Comparison of ENCODE assay signal across 1 cellular context in the genomic region with DNA sequence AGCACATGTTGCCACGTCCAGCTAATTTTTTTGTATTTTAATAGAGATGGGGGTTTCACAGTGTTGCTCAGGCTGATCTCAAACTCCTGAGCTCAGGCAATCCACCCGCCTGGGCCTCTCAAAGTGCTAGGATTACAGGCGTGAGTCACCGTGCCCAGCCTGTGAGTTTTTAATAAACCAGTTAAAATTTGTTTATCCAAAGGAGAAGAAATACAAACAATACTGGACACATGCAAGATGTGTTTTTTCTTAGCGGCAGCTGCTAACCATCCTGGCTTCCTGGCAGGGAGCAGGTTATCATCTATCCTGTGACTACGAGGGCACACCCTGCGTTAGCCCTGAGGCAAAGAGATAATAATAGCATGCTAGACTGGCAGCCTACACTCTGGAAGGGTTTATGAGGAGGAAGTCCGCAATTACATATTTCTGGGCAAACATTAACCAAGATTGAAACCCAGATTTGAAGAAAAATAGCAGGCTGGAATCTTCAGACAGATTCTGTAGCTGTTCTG.
A peak's percentile ranks its signal among the peaks of the same experiment; 100 is the strongest.
TF ChIP-seq lines count a peak whose summit lies in the region.

No MANE protein-coding gene starts in this region.

TF ChIP-seq in HEK293, 187 proteins besides CTCF, POLR2A, EP300 and RAD21 (continued from another document):
- TF ChIP-seq ZNF311 (tag by site-specific recombination; IDR thresholded peaks at IDR 0.05; ENCODE audit: borderline replicate concordance) (no peak), ZNF24 (tag by site-specific recombination; IDR thresholded peaks at IDR 0.05) (peak; percentile 84; the same call in 1 of the 2 replicates), OVOL3 (tag by site-specific recombination; IDR thresholded peaks at IDR 0.05) (peak; percentile 50; the same call in 1 of the 2 replicates), ZNF76 (tag by site-specific recombination; IDR thresholded peaks at IDR 0.05; ENCODE audit: borderline replicate concordance, low read depth) (peak; percentile 25; the same call in 1 of the 2 replicates), ZNF654 (tag by site-specific recombination; IDR thresholded peaks at IDR 0.05; ENCODE audit: low read depth) (0 out of 2 replicates have a peak, but pooled peaks have one; percentile 6), TRIM28 (IDR thresholded peaks at IDR 0.05; ENCODE audit: borderline replicate concordance, low read length) (peak; percentile 95), ZNF433 (tag by site-specific recombination; IDR thresholded peaks at IDR 0.05; ENCODE audit: low read depth) (no peak), GLI2 (tag by site-specific recombination; IDR thresholded peaks at IDR 0.05; ENCODE audit: borderline replicate concordance, low read depth) (peak; percentile 40; the same call in 1 of the 2 replicates), GLIS1 (tag by site-specific recombination; IDR thresholded peaks at IDR 0.05) (no peak; the same call in 1 of the 2 replicates), ZNF248 (tag by site-specific recombination; IDR thresholded peaks at IDR 0.05) (no peak), ZNF138 (tag by site-specific recombination; IDR thresholded peaks at IDR 0.05; ENCODE audit: borderline replicate concordance) (no peak)
- TF ChIP-seq, protein P1, sequence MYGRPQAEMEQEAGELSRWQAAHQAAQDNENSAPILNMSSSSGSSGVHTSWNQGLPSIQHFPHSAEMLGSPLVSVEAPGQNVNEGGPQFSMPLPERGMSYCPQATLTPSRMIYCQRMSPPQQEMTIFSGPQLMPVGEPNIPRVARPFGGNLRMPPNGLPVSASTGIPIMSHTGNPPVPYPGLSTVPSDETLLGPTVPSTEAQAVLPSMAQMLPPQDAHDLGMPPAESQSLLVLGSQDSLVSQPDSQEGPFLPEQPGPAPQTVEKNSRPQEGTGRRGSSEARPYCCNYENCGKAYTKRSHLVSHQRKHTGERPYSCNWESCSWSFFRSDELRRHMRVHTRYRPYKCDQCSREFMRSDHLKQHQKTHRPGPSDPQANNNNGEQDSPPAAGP (tag by site-specific recombination; IDR thresholded peaks at IDR 0.05) = peak; percentile 88
- TF ChIP-seq, protein P2, sequence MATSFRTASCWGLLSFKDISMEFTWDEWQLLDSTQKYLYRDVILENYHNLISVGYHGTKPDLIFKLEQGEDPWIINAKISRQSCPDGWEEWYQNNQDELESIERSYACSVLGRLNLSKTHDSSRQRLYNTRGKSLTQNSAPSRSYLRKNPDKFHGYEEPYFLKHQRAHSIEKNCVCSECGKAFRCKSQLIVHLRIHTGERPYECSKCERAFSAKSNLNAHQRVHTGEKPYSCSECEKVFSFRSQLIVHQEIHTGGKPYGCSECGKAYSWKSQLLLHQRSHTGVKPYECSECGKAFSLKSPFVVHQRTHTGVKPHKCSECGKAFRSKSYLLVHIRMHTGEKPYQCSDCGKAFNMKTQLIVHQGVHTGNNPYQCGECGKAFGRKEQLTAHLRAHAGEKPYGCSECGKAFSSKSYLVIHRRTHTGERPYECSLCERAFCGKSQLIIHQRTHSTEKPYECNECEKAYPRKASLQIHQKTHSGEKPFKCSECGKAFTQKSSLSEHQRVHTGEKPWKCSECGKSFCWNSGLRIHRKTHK (tag by site-specific recombination; IDR thresholded peaks at IDR 0.05) = no peak
